14 cellular contexts compared by ENCODE assay signal in genomic region chr3:16508242-16508575, GRCh38. TPM values are rescaled to one million over a fixed set of nuclear protein-coding genes. Genes with fewer than 3 reads are reported as not detected.
A peak's percentile ranks its signal among the peaks of the same experiment; 100 is the strongest.
DNase-seq lines count a peak whose midpoint lies in the region; ATAC-seq and TF ChIP-seq lines count a peak whose summit lies in the region.
"Had no signal": no experiment of that assay in that cellular context is flagged by ENCODE, and none has a peak within 500 bp of the region (broad histone marks: within the 10 kb centered on the region; RNA-seq: fewer than 3 reads in every experiment).

No MANE protein-coding gene starts in this region.

- CTCF ChIA-PET in activated CD4-positive, alpha-beta T cell treated with anti-CD3 and anti-CD28 coated beads for 36 hours (lab: Charles Lee), result interaction anchor here (0.7 to 1.3 kb wide), 5 partner anchors 9 to 262 kb away, joined by 3 to 5 read pairs (median 4); no protein-coding TSS in a partner anchor

- H3K9me3 Mint-ChIP-seq in activated CD4-positive, alpha-beta T cell treated with anti-CD3 and anti-CD28 coated beads for 36 hours (ENCODE audit: low read depth), result no peaks in the 10 kb centered on the region
- H3K9me3 Mint-ChIP-seq in activated naive CD4-positive, alpha-beta T cell treated with anti-CD3 and anti-CD28 coated beads, Interleukin-2, amount 50 U/mL, for 72 hours, result peaks cover 0 to 3% of the 10 kb centered on the region in 2 donors
- no peaks in the 10 kb centered on the region for H3K9me3 Mint-ChIP-seq in osteocyte (ENCODE audit: unreplicated experiment)
- H3K9me3 Mint-ChIP-seq: type B pancreatic cell had no signal

- H3K36me3 Mint-ChIP-seq in activated CD4-positive, alpha-beta T cell treated with anti-CD3 and anti-CD28 coated beads for 36 hours (ENCODE audit: low read depth), result peaks cover 67% of the 10 kb centered on the region
- peaks cover 52 to 58% of the 10 kb centered on the region in 2 donors for H3K36me3 Mint-ChIP-seq in activated naive CD4-positive, alpha-beta T cell treated with anti-CD3 and anti-CD28 coated beads, Interleukin-2, amount 50 U/mL, for 72 hours
- H3K36me3 Mint-ChIP-seq in osteocyte (ENCODE audit: unreplicated experiment), result peaks cover 14% of the 10 kb centered on the region

- H3K27me3 Mint-ChIP-seq in activated CD4-positive, alpha-beta T cell treated with anti-CD3 and anti-CD28 coated beads for 36 hours, result no peaks in the 10 kb centered on the region
- H3K27me3 Mint-ChIP-seq in osteocyte (ENCODE audit: unreplicated experiment), result no peaks in the 10 kb centered on the region

- no peaks in the 10 kb centered on the region for H3K27me3 ChIP-seq in vagina
- H3K27me3 ChIP-seq: SJSA1 had no signal

- H3K27ac Mint-ChIP-seq in activated CD4-positive, alpha-beta T cell treated with anti-CD3 and anti-CD28 coated beads for 36 hours, result peak overlapping the region; percentile 77
- H3K27ac Mint-ChIP-seq in activated naive CD4-positive, alpha-beta T cell treated with anti-CD3 and anti-CD28 coated beads, Interleukin-2, amount 50 U/mL, for 72 hours, result peak overlapping the region; percentile 86 to 100
- peak overlapping the region; percentile 28 for H3K27ac Mint-ChIP-seq in osteocyte (ENCODE audit: unreplicated experiment)
- H3K27ac Mint-ChIP-seq: type B pancreatic cell had no signal

- intact Hi-C loops in activated CD4-positive, alpha-beta T cell treated with anti-CD3 and anti-CD28 coated beads for 36 hours (cut with DNase I, micrococcal nuclease), result no loop called here
- intact Hi-C loops in vagina (cut with DNase I), result no loop called here

- peaks cover 31% of the 10 kb centered on the region for H3K4me1 ChIP-seq in vagina

- peak overlapping the region; percentile 35 for H3K4me3 Mint-ChIP-seq in activated CD4-positive, alpha-beta T cell treated with anti-CD3 and anti-CD28 coated beads for 36 hours
- no peak overlapping the region for H3K4me3 Mint-ChIP-seq in osteocyte (ENCODE audit: unreplicated experiment)
- H3K4me3 Mint-ChIP-seq: type B pancreatic cell had no signal

- TF ChIP-seq POLR2A in GM18505 (IDR thresholded peaks at IDR 0.05; ENCODE audit: borderline replicate concordance, extremely low read depth, insufficient read depth, insufficient read length) (no peak), vagina (IDR thresholded peaks at IDR 0.05) (no peak)

- TF ChIP-seq CTCF in GM12875 (IDR thresholded peaks at IDR 0.05; ENCODE audit: borderline replicate concordance, insufficient read depth, low read depth, low read length), result no peak
- TF ChIP-seq CTCF in osteocyte (IDR thresholded peaks at IDR 0.05), result no peak
- no peak for TF ChIP-seq CTCF in vagina (IDR thresholded peaks at IDR 0.05)

- no peak for DNase-seq in activated CD4-positive, alpha-beta T cell treated with anti-CD3 and anti-CD28 coated beads for 36 hours
- no peak for DNase-seq in activated CD4-positive, alpha-beta T cell treated with anti-CD3 and anti-CD28 coated beads for 4 hours
- DNase-seq in activated naive CD4-positive, alpha-beta T cell treated with anti-CD3 and anti-CD28 coated beads, Interleukin-2, amount 50 U/mL, for 72 hours (ENCODE audit: low spot score in 2 of 2), result no peak
- DNase-seq in osteocyte (ENCODE audit: extremely low spot score, unreplicated experiment) (no peak), vagina (ENCODE audit: extremely low spot score in 2 of 2) (no peak)
- no peak for DNase-seq in effector CD4-positive, alpha-beta T cell
- DNase-seq: NCI-H1930; NK-92 treated with Interleukin-12 subunit alpha and Interleukin-12 subunit beta, amount 100 ng/mL, for 24 hours; WERI-Rb-1 had no signal

- POLR2A ChIA-PET in activated CD4-positive, alpha-beta T cell treated with anti-CD3 and anti-CD28 coated beads for 36 hours (lab: Charles Lee), result no interaction called here

- H3K4me3 ChIP-seq in GM12875 (ENCODE audit: low read depth, low read length) (peak overlapping the region; percentile 38), vagina (no peak overlapping the region)
- H3K4me3 ChIP-seq: SJSA1 had no signal

- no peak for ATAC-seq in activated CD4-positive, alpha-beta T cell treated with anti-CD3 and anti-CD28 coated beads for 36 hours
- ATAC-seq in activated naive CD4-positive, alpha-beta T cell treated with anti-CD3 and anti-CD28 coated beads, Interleukin-2, amount 50 U/mL, for 72 hours, result no peak
- no peak for ATAC-seq in GM18505 (IDR thresholded peaks at IDR 0.05; ENCODE audit: unreplicated experiment)

- H3K9me3 ChIP-seq in vagina, result no peaks in the 10 kb centered on the region

- H3K4me1 Mint-ChIP-seq in activated CD4-positive, alpha-beta T cell treated with anti-CD3 and anti-CD28 coated beads for 36 hours, result peaks cover 75% of the 10 kb centered on the region
- peaks cover 50% of the 10 kb centered on the region for H3K4me1 Mint-ChIP-seq in osteocyte (ENCODE audit: unreplicated experiment)

- no peak overlapping the region for H3K27ac ChIP-seq in vagina
- H3K27ac ChIP-seq: KMS-11, SJSA1, WERI-Rb-1 had no signal

- no peaks in the 10 kb centered on the region for H3K36me3 ChIP-seq in vagina
- H3K36me3 ChIP-seq: WERI-Rb-1 had no signal

RNA-seq across cellular contexts. Expression of gene RFTN1, which starts 5.3 kb away (rescaled TPM):
- 100 to 1,000 TPM; 101 to 113 TPM for total RNA-seq in activated CD4-positive, alpha-beta T cell treated with anti-CD3 and anti-CD28 coated beads for 36 hours
- total RNA-seq in activated naive CD4-positive, alpha-beta T cell treated with anti-CD3 and anti-CD28 coated beads, Interleukin-2, amount 50 U/mL, for 72 hours, result 100 to 1,000 TPM in 1 of 2 donors, 10 to 100 TPM in 1; 94.3 to 111 TPM
- total RNA-seq in osteocyte (79.6 and 84.1 TPM in 2 replicates), vagina (47.4 TPM)

Comparison
In these comparisons a context has a peak if more than half of its experiments do, and no peak if none do; other contexts are left out.
1. H3K27ac Mint-ChIP-seq: peak in every context shown above with its lines; median percentile 93 in activated naive CD4-positive, alpha-beta T cell treated with anti-CD3 and anti-CD28 coated beads, Interleukin-2, amount 50 U/mL, for 72 hours; 77 in activated CD4-positive, alpha-beta T cell treated with anti-CD3 and anti-CD28 coated beads for 36 hours; 28 in osteocyte.